ENCODE assay signal across 2 cellular contexts in the genomic region with DNA sequence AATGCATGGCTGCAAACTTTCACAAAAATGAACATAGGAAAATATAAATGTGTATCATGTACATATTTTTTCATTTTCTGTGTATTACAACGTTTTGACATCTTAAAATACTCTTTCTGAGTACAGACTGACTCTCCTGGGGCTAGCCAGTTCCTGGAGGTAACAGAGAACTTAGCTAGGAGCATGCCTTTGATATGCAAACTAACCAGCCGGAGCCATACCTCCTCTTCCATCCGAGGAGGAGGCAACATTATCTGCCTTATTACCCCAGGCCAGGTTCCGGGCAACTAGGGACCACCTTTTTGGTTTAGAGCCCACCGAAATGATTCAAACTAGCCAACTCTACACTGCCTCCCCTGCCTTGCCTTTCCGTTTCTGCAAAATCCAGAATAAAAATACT.
TF ChIP-seq lines count a peak whose summit lies in the region.

No MANE protein-coding gene starts in this region.

TF ChIP-seq in GM23338, 12 proteins besides CTCF, POLR2A, EP300 and RAD21:
- TF ChIP-seq CREB1 (CRISPR knock-in tag; IDR thresholded peaks at IDR 0.05; ENCODE audit: low read depth) = no peak
- TF ChIP-seq, protein P1, sequence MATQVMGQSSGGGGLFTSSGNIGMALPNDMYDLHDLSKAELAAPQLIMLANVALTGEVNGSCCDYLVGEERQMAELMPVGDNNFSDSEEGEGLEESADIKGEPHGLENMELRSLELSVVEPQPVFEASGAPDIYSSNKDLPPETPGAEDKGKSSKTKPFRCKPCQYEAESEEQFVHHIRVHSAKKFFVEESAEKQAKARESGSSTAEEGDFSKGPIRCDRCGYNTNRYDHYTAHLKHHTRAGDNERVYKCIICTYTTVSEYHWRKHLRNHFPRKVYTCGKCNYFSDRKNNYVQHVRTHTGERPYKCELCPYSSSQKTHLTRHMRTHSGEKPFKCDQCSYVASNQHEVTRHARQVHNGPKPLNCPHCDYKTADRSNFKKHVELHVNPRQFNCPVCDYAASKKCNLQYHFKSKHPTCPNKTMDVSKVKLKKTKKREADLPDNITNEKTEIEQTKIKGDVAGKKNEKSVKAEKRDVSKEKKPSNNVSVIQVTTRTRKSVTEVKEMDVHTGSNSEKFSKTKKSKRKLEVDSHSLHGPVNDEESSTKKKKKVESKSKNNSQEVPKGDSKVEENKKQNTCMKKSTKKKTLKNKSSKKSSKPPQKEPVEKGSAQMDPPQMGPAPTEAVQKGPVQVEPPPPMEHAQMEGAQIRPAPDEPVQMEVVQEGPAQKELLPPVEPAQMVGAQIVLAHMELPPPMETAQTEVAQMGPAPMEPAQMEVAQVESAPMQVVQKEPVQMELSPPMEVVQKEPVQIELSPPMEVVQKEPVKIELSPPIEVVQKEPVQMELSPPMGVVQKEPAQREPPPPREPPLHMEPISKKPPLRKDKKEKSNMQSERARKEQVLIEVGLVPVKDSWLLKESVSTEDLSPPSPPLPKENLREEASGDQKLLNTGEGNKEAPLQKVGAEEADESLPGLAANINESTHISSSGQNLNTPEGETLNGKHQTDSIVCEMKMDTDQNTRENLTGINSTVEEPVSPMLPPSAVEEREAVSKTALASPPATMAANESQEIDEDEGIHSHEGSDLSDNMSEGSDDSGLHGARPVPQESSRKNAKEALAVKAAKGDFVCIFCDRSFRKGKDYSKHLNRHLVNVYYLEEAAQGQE (IDR thresholded peaks at IDR 0.05; ENCODE audit: unreplicated experiment) = no peak
- no peak for TF ChIP-seq POLR2AphosphoS5 (IDR thresholded peaks at IDR 0.05; ENCODE audit: low read depth)
- TF ChIP-seq, protein P2, sequence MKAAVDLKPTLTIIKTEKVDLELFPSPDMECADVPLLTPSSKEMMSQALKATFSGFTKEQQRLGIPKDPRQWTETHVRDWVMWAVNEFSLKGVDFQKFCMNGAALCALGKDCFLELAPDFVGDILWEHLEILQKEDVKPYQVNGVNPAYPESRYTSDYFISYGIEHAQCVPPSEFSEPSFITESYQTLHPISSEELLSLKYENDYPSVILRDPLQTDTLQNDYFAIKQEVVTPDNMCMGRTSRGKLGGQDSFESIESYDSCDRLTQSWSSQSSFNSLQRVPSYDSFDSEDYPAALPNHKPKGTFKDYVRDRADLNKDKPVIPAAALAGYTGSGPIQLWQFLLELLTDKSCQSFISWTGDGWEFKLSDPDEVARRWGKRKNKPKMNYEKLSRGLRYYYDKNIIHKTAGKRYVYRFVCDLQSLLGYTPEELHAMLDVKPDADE (IDR thresholded peaks at IDR 0.05) = no peak
- no peak for TF ChIP-seq ZNF331 (CRISPR knock-in tag; IDR thresholded peaks at IDR 0.05; ENCODE audit: low read depth)
- TF ChIP-seq EZH2 (IDR thresholded peaks at IDR 0.05; ENCODE audit: low read depth, unreplicated experiment) = no peak
- TF ChIP-seq EZH2phosphoT487 (IDR thresholded peaks at IDR 0.05; ENCODE audit: unreplicated experiment) = no peak
- TF ChIP-seq JUNB (IDR thresholded peaks at IDR 0.05; ENCODE audit: unreplicated experiment) = no peak
- no peak for TF ChIP-seq STAT1 (IDR thresholded peaks at IDR 0.05; ENCODE audit: unreplicated experiment)
- TF ChIP-seq, protein P3, sequence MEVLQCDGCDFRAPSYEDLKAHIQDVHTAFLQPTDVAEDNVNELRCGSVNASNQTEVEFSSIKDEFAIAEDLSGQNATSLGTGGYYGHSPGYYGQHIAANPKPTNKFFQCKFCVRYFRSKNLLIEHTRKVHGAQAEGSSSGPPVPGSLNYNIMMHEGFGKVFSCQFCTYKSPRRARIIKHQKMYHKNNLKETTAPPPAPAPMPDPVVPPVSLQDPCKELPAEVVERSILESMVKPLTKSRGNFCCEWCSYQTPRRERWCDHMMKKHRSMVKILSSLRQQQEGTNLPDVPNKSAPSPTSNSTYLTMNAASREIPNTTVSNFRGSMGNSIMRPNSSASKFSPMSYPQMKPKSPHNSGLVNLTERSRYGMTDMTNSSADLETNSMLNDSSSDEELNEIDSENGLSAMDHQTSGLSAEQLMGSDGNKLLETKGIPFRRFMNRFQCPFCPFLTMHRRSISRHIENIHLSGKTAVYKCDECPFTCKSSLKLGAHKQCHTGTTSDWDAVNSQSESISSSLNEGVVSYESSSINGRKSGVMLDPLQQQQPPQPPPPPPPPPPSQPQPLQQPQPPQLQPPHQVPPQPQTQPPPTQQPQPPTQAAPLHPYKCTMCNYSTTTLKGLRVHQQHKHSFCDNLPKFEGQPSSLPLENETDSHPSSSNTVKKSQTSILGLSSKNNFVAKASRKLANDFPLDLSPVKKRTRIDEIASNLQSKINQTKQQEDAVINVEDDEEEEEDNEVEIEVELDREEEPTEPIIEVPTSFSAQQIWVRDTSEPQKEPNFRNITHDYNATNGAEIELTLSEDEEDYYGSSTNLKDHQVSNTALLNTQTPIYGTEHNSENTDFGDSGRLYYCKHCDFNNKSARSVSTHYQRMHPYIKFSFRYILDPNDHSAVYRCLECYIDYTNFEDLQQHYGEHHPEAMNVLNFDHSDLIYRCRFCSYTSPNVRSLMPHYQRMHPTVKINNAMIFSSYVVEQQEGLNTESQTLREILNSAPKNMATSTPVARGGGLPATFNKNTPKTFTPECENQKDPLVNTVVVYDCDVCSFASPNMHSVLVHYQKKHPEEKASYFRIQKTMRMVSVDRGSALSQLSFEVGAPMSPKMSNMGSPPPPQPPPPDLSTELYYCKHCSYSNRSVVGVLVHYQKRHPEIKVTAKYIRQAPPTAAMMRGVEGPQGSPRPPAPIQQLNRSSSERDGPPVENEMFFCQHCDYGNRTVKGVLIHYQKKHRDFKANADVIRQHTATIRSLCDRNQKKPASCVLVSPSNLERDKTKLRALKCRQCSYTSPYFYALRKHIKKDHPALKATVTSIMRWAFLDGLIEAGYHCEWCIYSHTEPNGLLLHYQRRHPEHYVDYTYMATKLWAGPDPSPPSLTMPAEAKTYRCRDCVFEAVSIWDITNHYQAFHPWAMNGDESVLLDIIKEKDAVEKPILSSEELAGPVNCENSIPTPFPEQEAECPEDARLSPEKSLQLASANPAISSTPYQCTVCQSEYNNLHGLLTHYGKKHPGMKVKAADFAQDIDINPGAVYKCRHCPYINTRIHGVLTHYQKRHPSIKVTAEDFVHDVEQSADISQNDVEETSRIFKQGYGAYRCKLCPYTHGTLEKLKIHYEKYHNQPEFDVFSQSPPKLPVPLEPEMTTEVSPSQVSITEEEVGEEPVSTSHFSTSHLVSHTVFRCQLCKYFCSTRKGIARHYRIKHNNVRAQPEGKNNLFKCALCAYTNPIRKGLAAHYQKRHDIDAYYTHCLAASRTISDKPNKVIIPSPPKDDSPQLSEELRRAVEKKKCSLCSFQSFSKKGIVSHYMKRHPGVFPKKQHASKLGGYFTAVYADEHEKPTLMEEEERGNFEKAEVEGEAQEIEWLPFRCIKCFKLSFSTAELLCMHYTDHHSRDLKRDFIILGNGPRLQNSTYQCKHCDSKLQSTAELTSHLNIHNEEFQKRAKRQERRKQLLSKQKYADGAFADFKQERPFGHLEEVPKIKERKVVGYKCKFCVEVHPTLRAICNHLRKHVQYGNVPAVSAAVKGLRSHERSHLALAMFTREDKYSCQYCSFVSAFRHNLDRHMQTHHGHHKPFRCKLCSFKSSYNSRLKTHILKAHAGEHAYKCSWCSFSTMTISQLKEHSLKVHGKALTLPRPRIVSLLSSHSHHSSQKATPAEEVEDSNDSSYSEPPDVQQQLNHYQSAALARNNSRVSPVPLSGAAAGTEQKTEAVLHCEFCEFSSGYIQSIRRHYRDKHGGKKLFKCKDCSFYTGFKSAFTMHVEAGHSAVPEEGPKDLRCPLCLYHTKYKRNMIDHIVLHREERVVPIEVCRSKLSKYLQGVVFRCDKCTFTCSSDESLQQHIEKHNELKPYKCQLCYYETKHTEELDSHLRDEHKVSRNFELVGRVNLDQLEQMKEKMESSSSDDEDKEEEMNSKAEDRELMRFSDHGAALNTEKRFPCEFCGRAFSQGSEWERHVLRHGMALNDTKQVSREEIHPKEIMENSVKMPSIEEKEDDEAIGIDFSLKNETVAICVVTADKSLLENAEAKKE (CRISPR knock-in tag; IDR thresholded peaks at IDR 0.05) = no peak

TF ChIP-seq in K562, 482 proteins besides CTCF, POLR2A, EP300 and RAD21:
- TF ChIP-seq ZNF75A (CRISPR knock-in tag; IDR thresholded peaks at IDR 0.05) = no peak
